Comparison of ENCODE assay signal across 6 cellular contexts in genomic region chr2:87639801-87640448, GRCh38.
A peak's percentile ranks its signal among the peaks of the same experiment; 100 is the strongest.
DNase-seq lines count a peak whose midpoint lies in the region; ATAC-seq, FAIRE-seq and TF ChIP-seq lines count a peak whose summit lies in the region.
"Not testable (repeated sequence)": the region's sequence is repeated elsewhere in the genome, so short reads cannot be mapped to it uniquely, and the experiment has no call there.

No MANE protein-coding gene starts in this region.

- not testable (repeated sequence) for H3K9me3 ChIP-seq in OCI-LY1 (ENCODE audit: low read length); breast epithelium; heart left ventricle; right lobe of liver; pancreas

- H3K27ac ChIP-seq in OCI-LY1 (ENCODE audit: low read depth, low read length, poor library complexity, severe bottlenecking): peak overlapping the region; percentile 59
- H3K27ac ChIP-seq in breast epithelium: peak overlapping the region; percentile 64 to 70
- H3K27ac ChIP-seq in heart left ventricle, right lobe of liver, pancreas: not testable (repeated sequence)

- H3K4me1 ChIP-seq in OCI-LY1 (ENCODE audit: insufficient read depth, low read length, severe bottlenecking): peaks cover 28% of the 10 kb centered on the region
- H3K4me1 ChIP-seq in breast epithelium, heart left ventricle, right lobe of liver, pancreas: not testable (repeated sequence)

- H3K9me2 ChIP-seq in OCI-LY1 (ENCODE audit: low read depth, low read length): not testable (repeated sequence)

- H3F3A ChIP-seq in OCI-LY1 (ENCODE audit: insufficient read depth, low read length): not testable (repeated sequence)

- DNase-seq in breast epithelium (ENCODE audit: low spot score in 2 of 2): peak in 1 of 2 donors; percentile 61
- not testable (repeated sequence) for DNase-seq in heart left ventricle, left colon, pancreas
- DNase-seq in right lobe of liver: peak; percentile 58 to 72 (median 63)

- not testable (repeated sequence) for TF ChIP-seq CTCF in OCI-LY1 (IDR thresholded peaks at IDR 0.05; ENCODE audit: low read length); breast epithelium (IDR thresholded peaks at IDR 0.05); heart left ventricle (IDR thresholded peaks at IDR 0.05); right lobe of liver (IDR thresholded peaks at IDR 0.05); pancreas (IDR thresholded peaks at IDR 0.05)

- H3K79me2 ChIP-seq in OCI-LY1 (ENCODE audit: insufficient read depth, low read length): not testable (repeated sequence)

- H3K4me2 ChIP-seq in OCI-LY1 (ENCODE audit: low read length): not testable (repeated sequence)

- TF ChIP-seq POLR2A in breast epithelium (IDR thresholded peaks at IDR 0.05); heart left ventricle (IDR thresholded peaks at IDR 0.05); right lobe of liver (IDR thresholded peaks at IDR 0.05): not testable (repeated sequence)

- peak in 3 of 4 donors; percentile 41 to 66 (median 49) for ATAC-seq in heart left ventricle
- peak; percentile 63 for ATAC-seq in left colon
- ATAC-seq in right lobe of liver: peak; percentile 88 to 93 (median 90)
- peak in 3 of 4 donors; percentile 38 to 62 (median 45) for ATAC-seq in pancreas

- not testable (repeated sequence) for H3K9ac ChIP-seq in OCI-LY1 (ENCODE audit: low read length)

- not testable (repeated sequence) for H3K4me3 ChIP-seq in OCI-LY1 (ENCODE audit: low read depth, low read length, poor library complexity, severe bottlenecking); breast epithelium; heart left ventricle; right lobe of liver; pancreas

- H3K27me3 ChIP-seq in OCI-LY1 (ENCODE audit: insufficient read depth, low read length); breast epithelium; heart left ventricle; right lobe of liver; pancreas: not testable (repeated sequence)

- WGBS in heart left ventricle, 4 donors: 74 to 97% (median 85%) methylated on average over 6 to 11 of the region's 15 CpGs
- 27% methylated on average over 2 of the region's 15 CpGs for WGBS in right lobe of liver (ENCODE audit: insufficient coverage, low coverage, low lambda C conversion rate, missing lambda C conversion rate)
- WGBS in pancreas, 2 donors: 62 to 72% methylated on average over 9 to 11 of the region's 15 CpGs

- not testable (repeated sequence) for FAIRE-seq in pancreas (lab: Jason Lieb, UNC)

- H3K36me3 ChIP-seq in OCI-LY1 (ENCODE audit: insufficient read depth, low read length); breast epithelium; heart left ventricle; right lobe of liver; pancreas: not testable (repeated sequence)

- intact Hi-C loops in breast epithelium (cut with DNase I; ENCODE audit: low total_unique reads); heart left ventricle (cut with DNase I); left colon (cut with DNase I, micrococcal nuclease); right lobe of liver (cut with DNase I); pancreas (cut with DNase I): not testable (repeated sequence)

- H2AFZ ChIP-seq in OCI-LY1 (ENCODE audit: low read length): not testable (repeated sequence)

- H4K20me1 ChIP-seq in OCI-LY1 (ENCODE audit: insufficient read depth, low read length): not testable (repeated sequence)
